ENCODE assay signal across 11 cellular contexts in genomic region chr6:149075616-149076354, GRCh38.
A peak's percentile ranks its signal among the peaks of the same experiment; 100 is the strongest.
DNase-seq lines count a peak whose midpoint lies in the region; ATAC-seq, FAIRE-seq and TF ChIP-seq lines count a peak whose summit lies in the region.
"Had no signal": no experiment of that assay in that cellular context is flagged by ENCODE, and none has a peak within 500 bp of the region (broad histone marks: within the 10 kb centered on the region; RNA-seq: fewer than 3 reads in every experiment).

No MANE protein-coding gene starts in this region.

- no peaks in the 10 kb centered on the region for H3K27me3 Mint-ChIP-seq in stimulated activated naive CD8-positive, alpha-beta T cell treated with anti-CD3 and anti-CD28 coated beads, Interleukin-15, Interleukin-2, amounts not matched to agents 100 ng/mL and 50 ng/mL, for 24 hours
- H3K27me3 Mint-ChIP-seq: dendritic cell treated with granulocyte-macrophage colony-stimulating factor and Interleukin-4, amounts not matched to agents 40 ng/mL and 50 ng/mL, for 4 days had no signal

- FAIRE-seq in RCC 7860 (lab: Jason Lieb, UNC): peak; percentile 82
- FAIRE-seq: GM18507 had no signal

- ATAC-seq in stimulated activated naive CD8-positive, alpha-beta T cell treated with anti-CD3 and anti-CD28 coated beads, Interleukin-15, Interleukin-2, amounts not matched to agents 100 U/mL and 50 U/mL, for 24 hours: no peak
- ATAC-seq in HG02642 (IDR thresholded peaks at IDR 0.05; ENCODE audit: poor library complexity, unreplicated experiment) (no peak), HG03095 (IDR thresholded peaks at IDR 0.05; ENCODE audit: unreplicated experiment) (no peak), GM21515 (IDR thresholded peaks at IDR 0.05; ENCODE audit: unreplicated experiment) (no peak)

- DNase-seq in stimulated activated naive CD8-positive, alpha-beta T cell treated with anti-CD3 and anti-CD28 coated beads, Interleukin-15, Interleukin-2, amounts not matched to agents 100 U/mL and 50 U/mL, for 24 hours: no peak
- DNase-seq in RCC 7860 (ENCODE audit: low spot score) (peak; percentile 58), epithelial cell of esophagus (ENCODE audit: low read depth) (peak; percentile 35)
- DNase-seq in effector CD4-positive, alpha-beta T cell: no peak
- DNase-seq: NCI-H446 had no signal

- H3K4me3 ChIP-seq in epithelial cell of esophagus (ENCODE audit: low read length): no peak overlapping the region

- peak overlapping the region; percentile 9 for H3K27ac Mint-ChIP-seq in stimulated activated naive CD8-positive, alpha-beta T cell treated with anti-CD3 and anti-CD28 coated beads, Interleukin-15, Interleukin-2, amounts not matched to agents 100 ng/mL and 50 ng/mL, for 24 hours
- H3K27ac Mint-ChIP-seq: dendritic cell treated with granulocyte-macrophage colony-stimulating factor and Interleukin-4, amounts not matched to agents 40 ng/mL and 50 ng/mL, for 4 days had no signal

- H3K4me3 Mint-ChIP-seq in stimulated activated naive CD8-positive, alpha-beta T cell treated with anti-CD3 and anti-CD28 coated beads, Interleukin-15, Interleukin-2, amounts not matched to agents 100 ng/mL and 50 ng/mL, for 24 hours: no peak overlapping the region
- H3K4me3 Mint-ChIP-seq: dendritic cell treated with granulocyte-macrophage colony-stimulating factor and Interleukin-4, amounts not matched to agents 40 ng/mL and 50 ng/mL, for 4 days had no signal

- H3K4me1 Mint-ChIP-seq in stimulated activated naive CD8-positive, alpha-beta T cell treated with anti-CD3 and anti-CD28 coated beads, Interleukin-15, Interleukin-2, amounts not matched to agents 100 ng/mL and 50 ng/mL, for 24 hours (ENCODE audit: low read depth): peaks cover 25% of the 10 kb centered on the region

- H3K9me3 Mint-ChIP-seq in stimulated activated naive CD8-positive, alpha-beta T cell treated with anti-CD3 and anti-CD28 coated beads, Interleukin-15, Interleukin-2, amounts not matched to agents 100 ng/mL and 50 ng/mL, for 24 hours: no peaks in the 10 kb centered on the region
- H3K9me3 Mint-ChIP-seq: dendritic cell treated with granulocyte-macrophage colony-stimulating factor and Interleukin-4, amounts not matched to agents 40 ng/mL and 50 ng/mL, for 4 days had no signal

- TF ChIP-seq CTCF in epithelial cell of esophagus (IDR thresholded peaks at IDR 0.05; ENCODE audit: insufficient read depth, low read depth, low read length, missing control alignments): no peak

- H3K36me3 Mint-ChIP-seq in stimulated activated naive CD8-positive, alpha-beta T cell treated with anti-CD3 and anti-CD28 coated beads, Interleukin-15, Interleukin-2, amounts not matched to agents 100 ng/mL and 50 ng/mL, for 24 hours (ENCODE audit: low read depth): peaks cover 4% of the 10 kb centered on the region

Comparison
In these comparisons a context has a peak if more than half of its experiments do, and no peak if none do; other contexts are left out.
1. DNase-seq: peak in RCC 7860 (single experiment) and epithelial cell of esophagus (single experiment); none in stimulated activated naive CD8-positive, alpha-beta T cell treated with anti-CD3 and anti-CD28 coated beads, Interleukin-15, Interleukin-2, amounts not matched to agents 100 U/mL and 50 U/mL, for 24 hours (single experiment) and effector CD4-positive, alpha-beta T cell (single experiment).